In the genomic region with DNA sequence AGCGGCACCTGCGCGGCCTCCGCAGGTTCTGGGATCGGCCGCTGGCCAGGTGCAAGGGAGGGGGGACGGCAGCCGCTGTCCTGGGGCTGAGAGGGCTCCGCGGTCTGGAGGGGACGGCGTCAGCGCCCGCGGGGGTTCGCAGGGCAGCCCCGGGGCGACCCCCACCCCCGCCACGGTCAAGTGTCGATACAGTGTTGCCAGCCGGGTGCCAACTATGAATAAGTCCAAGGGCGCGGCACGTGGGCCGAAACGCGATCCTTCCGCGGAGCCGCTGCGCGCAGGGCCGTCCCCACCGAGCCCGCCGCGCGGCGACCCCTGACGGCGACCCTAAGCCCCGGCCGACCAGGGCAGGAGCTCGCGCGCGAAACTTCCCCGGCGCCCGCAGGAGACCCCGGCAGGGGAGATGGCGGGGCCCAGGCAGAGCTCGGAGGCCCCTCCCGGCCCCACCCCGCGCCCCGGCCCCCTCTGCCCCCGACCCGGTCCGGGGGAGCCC, we compare ENCODE assay signal across 8 cellular contexts. TPM values are rescaled to one million over a fixed set of nuclear protein-coding genes. Genes with fewer than 3 reads are reported as not detected.
DNase-seq lines count a peak whose midpoint lies in the region; ATAC-seq and TF ChIP-seq lines count a peak whose summit lies in the region.

No MANE protein-coding gene starts in this region.

- H3K4me1 Mint-ChIP-seq in activated T-helper 2 cell treated with anti-CD3 and anti-CD28 coated beads, Interferon-gamma antibody, Interleukin-2, Interleukin-4, amounts not matched to agents 10 μg/mL and 5 μg/mL and 100 μg/mL, durations not matched to agents 14 hours and 24 hours and 36 hours (ENCODE audit: low read depth): peaks cover 35% of the 10 kb centered on the region

- DNase-seq in NCI-H2107 treated with DMSO at 0.1 percent for 48 hours (lab: John Stamatoyannopoulos, UW; ENCODE audit: unreplicated experiment) (peak; percentile 47), NCI-H2107 (lab: John Stamatoyannopoulos, UW) (no peak), NCI-H226 (peak; percentile 32), cardiac septum (ENCODE audit: low spot score) (peak; percentile 70), psoas muscle (peak; percentile 48 to 75)
- no peak for DNase-seq in activated T-helper 2 cell treated with anti-CD3 and anti-CD28 coated beads, Interferon-gamma antibody, Interleukin-2, Interleukin-4, amounts not matched to agents 10 μg/mL and 5 μg/mL and 100 μg/mL, durations not matched to agents 14 hours and 24 hours and 36 hours (ENCODE audit: low spot score)

- no peaks in the 10 kb centered on the region for H3K36me3 ChIP-seq in psoas muscle (ENCODE audit: insufficient read depth in 1 of 2, low read depth in 1 of 2)

- peak overlapping the region; percentile 30 for H3K4me3 Mint-ChIP-seq in activated T-helper 2 cell treated with anti-CD3 and anti-CD28 coated beads, Interferon-gamma antibody, Interleukin-2, Interleukin-4, amounts not matched to agents 10 μg/mL and 5 μg/mL and 100 μg/mL, durations not matched to agents 14 hours and 24 hours and 36 hours (ENCODE audit: low read depth)

- peak overlapping the region; percentile 90 for H3K4me3 ChIP-seq in psoas muscle

- ATAC-seq in psoas muscle (peak; percentile 60 to 61 (median 60)), GM19452 (IDR thresholded peaks at IDR 0.05; ENCODE audit: unreplicated experiment) (no peak), GM18519 (IDR thresholded peaks at IDR 0.05; ENCODE audit: low FRiP score, unreplicated experiment) (no peak)

- no peaks in the 10 kb centered on the region for H3K9me3 ChIP-seq in psoas muscle

- peak overlapping the region; percentile 86 for H3K27ac ChIP-seq in psoas muscle

- H3K9me3 Mint-ChIP-seq in activated T-helper 2 cell treated with anti-CD3 and anti-CD28 coated beads, Interferon-gamma antibody, Interleukin-2, Interleukin-4, amounts not matched to agents 10 μg/mL and 5 μg/mL and 100 μg/mL, durations not matched to agents 14 hours and 24 hours and 36 hours: no peaks in the 10 kb centered on the region

- TF ChIP-seq CTCF in psoas muscle (IDR thresholded peaks at IDR 0.05): no peak

- peaks cover 43% of the 10 kb centered on the region for H3K4me1 ChIP-seq in psoas muscle

- WGBS in psoas muscle, 3 donors: 1% methylated on average over 35 to 61 of the region's 61 CpGs

- H3K27ac Mint-ChIP-seq in activated T-helper 2 cell treated with anti-CD3 and anti-CD28 coated beads, Interferon-gamma antibody, Interleukin-2, Interleukin-4, amounts not matched to agents 10 μg/mL and 5 μg/mL and 100 μg/mL, durations not matched to agents 14 hours and 24 hours and 36 hours: no peak overlapping the region

- peaks cover 32% of the 10 kb centered on the region for H3K36me3 Mint-ChIP-seq in activated T-helper 2 cell treated with anti-CD3 and anti-CD28 coated beads, Interferon-gamma antibody, Interleukin-2, Interleukin-4, amounts not matched to agents 10 μg/mL and 5 μg/mL and 100 μg/mL, durations not matched to agents 14 hours and 24 hours and 36 hours (ENCODE audit: low read depth)

- no peaks in the 10 kb centered on the region for H3K27me3 Mint-ChIP-seq in activated T-helper 2 cell treated with anti-CD3 and anti-CD28 coated beads, Interferon-gamma antibody, Interleukin-2, Interleukin-4, amounts not matched to agents 10 μg/mL and 5 μg/mL and 100 μg/mL, durations not matched to agents 14 hours and 24 hours and 36 hours (ENCODE audit: low read depth)

- intact Hi-C loops in activated T-helper 2 cell treated with anti-CD3 and anti-CD28 coated beads, Interferon-gamma antibody, Interleukin-2, Interleukin-4, amounts not matched to agents 10 μg/mL and 5 μg/mL and 100 μg/mL, durations not matched to agents 14 hours and 24 hours and 36 hours (cut with micrococcal nuclease): no loop called here
- intact Hi-C loops in cardiac septum (cut with DNase I) (no loop called here), psoas muscle (cut with DNase I) (loop anchor here (5.0 to 10.0 kb wide), 3 partner anchors 37 to 73 kb away; no protein-coding TSS in a partner anchor)

- H3K27me3 ChIP-seq in psoas muscle (ENCODE audit: insufficient read depth in 3 of 3, low read length in 2 of 3): no peaks in the 10 kb centered on the region

RNA-seq across cellular contexts. Expression of a gene that starts 0.7 kb away (rescaled TPM):
- 126 and 134 TPM in 2 replicates for total RNA-seq in activated T-helper 2 cell treated with anti-CD3 and anti-CD28 coated beads, Interferon-gamma antibody, Interleukin-2, Interleukin-4, amounts not matched to agents 10 μg/mL and 5 μg/mL and 100 μg/mL, durations not matched to agents 14 hours and 24 hours and 36 hours
- 51.5 TPM for total RNA-seq in cardiac septum
- 100 to 1,000 TPM in 1 of 4 donors, 10 to 100 TPM in 3; 47.9 to 117 (median 64.4) TPM for total RNA-seq in psoas muscle
- 10 to 100 TPM; 28.4 to 70.0 (median 35.7) TPM for polyA plus RNA-seq in psoas muscle

Comparison
In these comparisons a context has a peak if more than half of its experiments do, and no peak if none do; other contexts are left out.
1. DNase-seq: peak in NCI-H2107 treated with DMSO at 0.1 percent for 48 hours (single experiment), NCI-H226 (single experiment), cardiac septum (single experiment) and psoas muscle (2 of 2); none in NCI-H2107 (single experiment) and activated T-helper 2 cell treated with anti-CD3 and anti-CD28 coated beads, Interferon-gamma antibody, Interleukin-2, Interleukin-4, amounts not matched to agents 10 μg/mL and 5 μg/mL and 100 μg/mL, durations not matched to agents 14 hours and 24 hours and 36 hours (single experiment).
2. ATAC-seq: peak in psoas muscle (4 of 4); none in GM19452 (single experiment) and GM18519 (single experiment).
3. intact Hi-C loops: an anchor here in psoas muscle (5.0 to 10.0 kb wide); none called in activated T-helper 2 cell treated with anti-CD3 and anti-CD28 coated beads, Interferon-gamma antibody, Interleukin-2, Interleukin-4, amounts not matched to agents 10 μg/mL and 5 μg/mL and 100 μg/mL, durations not matched to agents 14 hours and 24 hours and 36 hours and cardiac septum.